ENCODE assay signal across 1 cellular context in the genomic region with DNA sequence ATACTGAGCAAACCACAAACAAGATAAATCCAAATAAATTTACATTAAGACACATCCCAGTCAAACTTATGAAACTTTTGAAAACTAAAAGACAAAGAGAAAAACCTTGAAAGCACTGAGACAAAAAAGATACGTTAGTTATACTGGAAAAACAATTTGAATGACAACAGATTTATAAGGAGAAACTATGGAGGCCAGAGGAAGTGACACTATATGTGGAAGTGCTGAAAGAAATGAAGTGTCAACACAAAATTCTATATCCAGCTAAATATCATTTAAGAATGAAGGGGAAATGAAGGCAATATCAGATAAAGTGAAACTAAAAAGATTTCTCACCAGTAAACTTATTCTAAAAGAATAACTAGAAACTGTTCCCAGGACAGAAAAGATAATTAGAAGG.
A peak's percentile ranks its signal among the peaks of the same experiment; 100 is the strongest.
TF ChIP-seq lines count a peak whose summit lies in the region.

No MANE protein-coding gene starts in this region.

TF ChIP-seq in K562, 482 proteins besides CTCF, POLR2A, EP300 and RAD21 (continued from another document):
- TF ChIP-seq, protein P1, sequence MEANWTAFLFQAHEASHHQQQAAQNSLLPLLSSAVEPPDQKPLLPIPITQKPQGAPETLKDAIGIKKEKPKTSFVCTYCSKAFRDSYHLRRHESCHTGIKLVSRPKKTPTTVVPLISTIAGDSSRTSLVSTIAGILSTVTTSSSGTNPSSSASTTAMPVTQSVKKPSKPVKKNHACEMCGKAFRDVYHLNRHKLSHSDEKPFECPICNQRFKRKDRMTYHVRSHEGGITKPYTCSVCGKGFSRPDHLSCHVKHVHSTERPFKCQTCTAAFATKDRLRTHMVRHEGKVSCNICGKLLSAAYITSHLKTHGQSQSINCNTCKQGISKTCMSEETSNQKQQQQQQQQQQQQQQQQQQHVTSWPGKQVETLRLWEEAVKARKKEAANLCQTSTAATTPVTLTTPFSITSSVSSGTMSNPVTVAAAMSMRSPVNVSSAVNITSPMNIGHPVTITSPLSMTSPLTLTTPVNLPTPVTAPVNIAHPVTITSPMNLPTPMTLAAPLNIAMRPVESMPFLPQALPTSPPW (CRISPR knock-in tag; IDR thresholded peaks at IDR 0.05) = no peak
- peak; percentile 21 for TF ChIP-seq MEIS2 (IDR thresholded peaks at IDR 0.05; ENCODE audit: partially characterized antibody)
